10 cellular contexts compared by ENCODE assay signal in the genomic region with DNA sequence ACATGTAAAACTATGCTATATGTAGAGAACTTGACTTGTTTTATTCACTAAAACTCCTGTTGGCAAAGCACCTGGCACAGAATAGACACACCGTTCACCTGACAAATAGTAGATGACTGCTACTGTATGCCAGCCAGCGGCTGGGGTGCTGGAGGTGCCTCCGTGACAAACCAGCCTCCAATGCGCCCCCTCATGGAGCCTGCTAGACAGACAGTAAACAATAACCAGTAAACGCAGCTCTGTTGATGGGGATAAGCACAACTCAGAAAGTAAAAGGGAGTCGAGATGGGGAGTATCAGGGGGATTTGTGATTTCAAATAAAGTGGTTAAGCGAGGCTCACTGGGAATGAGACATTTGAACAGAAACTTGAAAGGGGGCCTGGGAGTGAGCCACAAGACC.
DNase-seq lines count a peak whose midpoint lies in the region; ATAC-seq and TF ChIP-seq lines count a peak whose summit lies in the region.
"Had no signal": no experiment of that assay in that cellular context is flagged by ENCODE, and none has a peak within 500 bp of the region (broad histone marks: within the 10 kb centered on the region; RNA-seq: fewer than 3 reads in every experiment).

No MANE protein-coding gene starts in this region.

- peak; percentile 28 for DNase-seq in stimulated activated CD4-positive, alpha-beta T cell treated with anti-CD3 and anti-CD28 coated beads, Interleukin-4, amount 100 ng/mL, for 1 hour
- DNase-seq in stimulated activated CD4-positive, alpha-beta T cell treated with anti-CD3 and anti-CD28 coated beads, Interleukin-4, amount 100 ng/mL, for 24 hours: no peak
- DNase-seq in OCI-M1 (lab: John Stamatoyannopoulos, UW): peak; percentile 7
- DNase-seq in fibroblast of mammary gland (ENCODE audit: low read depth): peak; percentile 23
- no peak for DNase-seq in posterior vena cava (ENCODE audit: low spot score)
- no peak for DNase-seq in SW480 (ENCODE audit: low spot score)
- DNase-seq: foreskin melanocyte, SJCRH30 had no signal

- ATAC-seq in HG03342 (IDR thresholded peaks at IDR 0.05; ENCODE audit: unreplicated experiment) (no peak), HG02623 (IDR thresholded peaks at IDR 0.05; ENCODE audit: unreplicated experiment) (no peak)

- intact Hi-C loops in posterior vena cava (cut with DNase I): loop anchor here in 1 of 2 donors (10.0 kb wide), 1 partner anchor 52 kb away; no protein-coding TSS in a partner anchor

- peak; percentile 44 for TF ChIP-seq CTCF in fibroblast of mammary gland (conservative IDR thresholded peaks at IDR 0.05; ENCODE audit: control insufficient read depth, insufficient read depth, low read depth, low read length)

- no peak overlapping the region for H3K4me3 ChIP-seq in fibroblast of mammary gland (ENCODE audit: control insufficient read depth, low read depth, low read length)
- H3K4me3 ChIP-seq: SJCRH30 had no signal

Comparison
In these comparisons a context has a peak if more than half of its experiments do, and no peak if none do; other contexts are left out.
1. DNase-seq: peak in stimulated activated CD4-positive, alpha-beta T cell treated with anti-CD3 and anti-CD28 coated beads, Interleukin-4, amount 100 ng/mL, for 1 hour (single experiment), OCI-M1 (single experiment) and fibroblast of mammary gland (single experiment); none in stimulated activated CD4-positive, alpha-beta T cell treated with anti-CD3 and anti-CD28 coated beads, Interleukin-4, amount 100 ng/mL, for 24 hours (single experiment), posterior vena cava (single experiment) and SW480 (single experiment).